27 cellular contexts compared by ENCODE assay signal in the genomic region with DNA sequence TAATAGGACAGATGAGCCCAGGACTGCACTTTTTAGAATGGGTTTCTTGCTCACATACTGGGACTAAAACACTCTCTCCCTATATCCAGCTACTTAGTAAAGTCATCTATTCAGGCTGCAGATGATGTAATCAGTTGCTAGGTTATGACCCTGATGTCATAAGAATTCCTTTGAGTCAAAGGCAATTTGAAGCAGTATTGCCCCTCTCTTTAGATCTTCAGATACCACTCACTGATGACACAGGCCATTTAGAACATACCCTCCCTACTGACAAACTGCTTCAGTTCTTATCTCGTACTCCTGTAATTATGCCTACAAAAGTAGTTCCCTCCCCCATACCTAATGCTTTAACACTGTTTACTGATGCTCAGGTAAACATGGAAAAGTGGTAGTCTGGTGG.
"Had no signal": no experiment of that assay in that cellular context is flagged by ENCODE, and none has a peak within 500 bp of the region (broad histone marks: within the 10 kb centered on the region; RNA-seq: fewer than 3 reads in every experiment).

No MANE protein-coding gene starts in this region.

- H3K27ac Mint-ChIP-seq: naive thymus-derived CD8-positive, alpha-beta T cell; nephron; stimulated activated effector memory CD8-positive, alpha-beta T cell treated with anti-CD3 and anti-CD28 coated beads, Interleukin-12 subunit alpha, Interleukin-12 subunit beta, amount 100 ng/mL, for 72 hours; stimulated activated naive CD8-positive, alpha-beta T cell treated with anti-CD3 and anti-CD28 coated beads, Interleukin-15, Interleukin-2, amounts not matched to agents 100 ng/mL and 50 ng/mL, for 24 hours; type B pancreatic cell had no signal

- H3K4me1 ChIP-seq: left lung, lower lobe of right lung, pancreas, prostate gland, sigmoid colon, spleen, suprapubic skin, tibial artery, vagina had no signal

- H3K4me3 ChIP-seq: left lung, lower lobe of right lung, pancreas, prostate gland, sigmoid colon, spleen, suprapubic skin, thoracic aorta, tibial artery, vagina had no signal

- H3K9me3 ChIP-seq: pancreas, prostate gland, suprapubic skin had no signal

- ATAC-seq: left colon; left lung; lower lobe of right lung; naive thymus-derived CD8-positive, alpha-beta T cell; pancreas; right cardiac atrium; stimulated activated effector memory CD8-positive, alpha-beta T cell treated with anti-CD3 and anti-CD28 coated beads, Interleukin-12 subunit alpha, Interleukin-12 subunit beta, amount 100 ng/mL, for 72 hours had no signal

- DNase-seq: kidney glomerular epithelial cell; left colon; left lung; lower lobe of right lung; mammary epithelial cell; mesenchymal stem cell; naive thymus-derived CD8-positive, alpha-beta T cell; nucleus accumbens; pancreas; posterior cingulate gyrus; retina; right cardiac atrium; sigmoid colon; small intestine; spleen; stimulated activated CD4-positive, alpha-beta T cell treated with anti-CD3 and anti-CD28 coated beads, Interleukin-4, amount 100 ng/mL, for 24 hours; stimulated activated naive CD4-positive, alpha-beta T cell; tibial artery had no signal

- H3K27me3 Mint-ChIP-seq: type B pancreatic cell had no signal

- H3K27me3 ChIP-seq: left lung, pancreas, sigmoid colon, spleen, suprapubic skin, tibial artery, vagina had no signal

- H3K4me1 Mint-ChIP-seq: naive thymus-derived CD8-positive, alpha-beta T cell; stimulated activated effector memory CD8-positive, alpha-beta T cell treated with anti-CD3 and anti-CD28 coated beads, Interleukin-12 subunit alpha, Interleukin-12 subunit beta, amount 100 ng/mL, for 72 hours had no signal

- H3K27ac ChIP-seq: left lung, lower lobe of right lung, pancreas, prostate gland, sigmoid colon, spleen, suprapubic skin, thoracic aorta, tibial artery, vagina had no signal

- H3K36me3 Mint-ChIP-seq: stimulated activated effector memory CD8-positive, alpha-beta T cell treated with anti-CD3 and anti-CD28 coated beads, Interleukin-12 subunit alpha, Interleukin-12 subunit beta, amount 100 ng/mL, for 72 hours had no signal

- H3K4me3 Mint-ChIP-seq: naive thymus-derived CD8-positive, alpha-beta T cell; nephron; neural crest cell; stimulated activated effector memory CD8-positive, alpha-beta T cell treated with anti-CD3 and anti-CD28 coated beads, Interleukin-12 subunit alpha, Interleukin-12 subunit beta, amount 100 ng/mL, for 72 hours; stimulated activated naive CD8-positive, alpha-beta T cell treated with anti-CD3 and anti-CD28 coated beads, Interleukin-15, Interleukin-2, amounts not matched to agents 100 ng/mL and 50 ng/mL, for 24 hours; type B pancreatic cell had no signal

- H3K36me3 ChIP-seq: left lung, lower lobe of right lung, pancreas, prostate gland, sigmoid colon, spleen, suprapubic skin, thoracic aorta, tibial artery, vagina had no signal
